8 cellular contexts compared by ENCODE assay signal in genomic region chr11:108697872-108698473, GRCh38. TPM values are rescaled to one million over a fixed set of nuclear protein-coding genes. Genes with fewer than 3 reads are reported as not detected.
DNase-seq lines count a peak whose midpoint lies in the region; ATAC-seq, FAIRE-seq and TF ChIP-seq lines count a peak whose summit lies in the region.

No MANE protein-coding gene starts in this region.

- H4K8ac ChIP-seq in H1 (ENCODE audit: extremely low read depth, insufficient read depth, low read length) = no peak overlapping the region

- H3K9ac ChIP-seq in H1 (replicated peaks in 1 of 4; ENCODE audit: extremely low read depth in 1 of 4, low read depth in 3 of 4, low read length in 3 of 4) = no peak overlapping the region

- no peak overlapping the region for H2AFZ ChIP-seq in H1 (ENCODE audit: low read length)

- no peak overlapping the region for H3K4ac ChIP-seq in H1 (replicated peaks; ENCODE audit: insufficient read length, low read depth, low read length)

- no peaks in the 10 kb centered on the region for H3K27me3 Mint-ChIP-seq in T-helper 2 cell treated with Interferon-gamma antibody and Interleukin-4, amounts not matched to agents 5 μg/mL and 100 μg/mL, for 36 hours (ENCODE audit: low read depth)

- H2BK20ac ChIP-seq in H1 (ENCODE audit: low read length) = no peak overlapping the region

- no peak overlapping the region for H2BK15ac ChIP-seq in H1 (ENCODE audit: low read length)

- CTCF ChIA-PET in H1 (lab: Charles Lee; ENCODE audit: partially characterized antibody) = interaction anchor here (0.5 to 3.3 kb wide), 21 partner anchors 8 to 349 kb away, joined by 3 to 31 read pairs (median 3); no protein-coding TSS in a partner anchor

- H3K4me1 Mint-ChIP-seq in T-helper 2 cell treated with Interferon-gamma antibody and Interleukin-4, amounts not matched to agents 5 μg/mL and 100 μg/mL, for 36 hours (ENCODE audit: low read depth) = no peaks in the 10 kb centered on the region

- no peak for FAIRE-seq in H1 (lab: Jason Lieb, UNC)

- no peak overlapping the region for H4K91ac ChIP-seq in H1 (replicated peaks; ENCODE audit: insufficient read length, low read length)

- H4K20me1 ChIP-seq in H1 (replicated peaks in 1 of 2; ENCODE audit: control insufficient read depth in 1 of 2, insufficient read depth in 2 of 2, low read length in 2 of 2) = no peaks in the 10 kb centered on the region

- no peaks in the 10 kb centered on the region for H3K9me3 Mint-ChIP-seq in T-helper 2 cell treated with Interferon-gamma antibody and Interleukin-4, amounts not matched to agents 5 μg/mL and 100 μg/mL, for 36 hours

- H3K14ac ChIP-seq in H1 (ENCODE audit: insufficient read length) = no peak overlapping the region

- TF ChIP-seq CTCF in BE2C (IDR thresholded peaks at IDR 0.05; ENCODE audit: low read depth, low read length) (peak; percentile 99), H1 (IDR thresholded peaks at IDR 0.05; ENCODE audit: control extremely low read depth in 1 of 3, insufficient read depth in 1 of 3, low read depth in 1 of 3, low read length in 3 of 3) (peak in 2 of 3 experiments; percentile 81 to 82; a peak in 3 of 4 replicates), suprapubic skin (IDR thresholded peaks at IDR 0.05) (peak; percentile 69 to 89)

- TF ChIP-seq POLR2A in H1 (IDR thresholded peaks at IDR 0.05; ENCODE audit: control extremely low read depth in 1 of 2, low read depth in 2 of 2, low read length in 2 of 2) = no peak
- TF ChIP-seq POLR2A in suprapubic skin (IDR thresholded peaks at IDR 0.05) = no peak

- H3K4me3 Mint-ChIP-seq in T-helper 2 cell treated with Interferon-gamma antibody and Interleukin-4, amounts not matched to agents 5 μg/mL and 100 μg/mL, for 36 hours = no peak overlapping the region

- POLR2A ChIA-PET in H1 (lab: Charles Lee; ENCODE audit: partially characterized antibody) = no interaction called here

- no peak overlapping the region for H2AK5ac ChIP-seq in H1 (ENCODE audit: low read depth, low read length)

- H3K9me3 ChIP-seq in BE2C = no peaks in the 10 kb centered on the region
- no peaks in the 10 kb centered on the region for H3K9me3 ChIP-seq in H1 (ENCODE audit: insufficient read depth in 2 of 2, low read depth in 1 of 2, low read length in 1 of 2)
- H3K9me3 ChIP-seq in suprapubic skin = no peaks in the 10 kb centered on the region

- no peaks in the 10 kb centered on the region for H3K79me2 ChIP-seq in H1 (ENCODE audit: control insufficient read depth in 1 of 2, insufficient read depth in 2 of 2, low read length in 2 of 2)

- no peaks in the 10 kb centered on the region for H3K79me1 ChIP-seq in H1 (ENCODE audit: low read depth, low read length)

- no peak overlapping the region for H3K4me2 ChIP-seq in H1 (ENCODE audit: insufficient read depth in 1 of 2, low read depth in 2 of 2, low read length in 2 of 2)

- H4K5ac ChIP-seq in H1 (ENCODE audit: insufficient read length, low read depth, low read length) = no peak overlapping the region

- no peaks in the 10 kb centered on the region for H3K23me2 ChIP-seq in H1 (ENCODE audit: low read depth, low read length)

- H3K36me3 Mint-ChIP-seq in T-helper 2 cell treated with Interferon-gamma antibody and Interleukin-4, amounts not matched to agents 5 μg/mL and 100 μg/mL, for 36 hours (ENCODE audit: low read depth) = peaks cover 18% of the 10 kb centered on the region

- ATAC-seq in GM18508 (IDR thresholded peaks at IDR 0.05; ENCODE audit: insufficient read depth, unreplicated experiment) = peak; percentile 72
- peak; percentile 87 for ATAC-seq in HG02884 (IDR thresholded peaks at IDR 0.05; ENCODE audit: unreplicated experiment)

- WGBS in H1 (ENCODE audit: extremely low coverage in 1 of 2, insufficient coverage in 1 of 2, insufficient read length in 1 of 2, insufficient replicate concordance in 2 of 2, low coverage in 1 of 2, low lambda C conversion rate in 2 of 2, missing lambda C conversion rate in 1 of 2), 2 experiments = 75% methylated on average over 3 of the region's 3 CpGs; no CpG with 5 or more reads in 1 of the 2 experiments
- 62% methylated on average over 3 of the region's 3 CpGs for WGBS in suprapubic skin

- H3K27me3 ChIP-seq in BE2C (no peaks in the 10 kb centered on the region), H1 (replicated peaks in 1 of 4; ENCODE audit: control insufficient read depth in 3 of 4, extremely low read depth in 1 of 4, insufficient read depth in 3 of 4, low read length in 3 of 4) (no peaks in the 10 kb centered on the region), suprapubic skin (no peaks in the 10 kb centered on the region)

- no peak overlapping the region for H2BK5ac ChIP-seq in H1 (ENCODE audit: low read depth, low read length)

- TF ChIP-seq RAD21 in H1 (IDR thresholded peaks at IDR 0.05 in 1 of 2, conservative IDR thresholded peaks at IDR 0.05 in 1 of 2; ENCODE audit: low read depth in 2 of 2, low read length in 2 of 2) = peak; percentile 94

- TF ChIP-seq EP300 in H1 (IDR thresholded peaks at IDR 0.05; ENCODE audit: borderline replicate concordance in 1 of 2, low read depth in 2 of 2, low read length in 2 of 2) (no peak), suprapubic skin (IDR thresholded peaks at IDR 0.05) (no peak)

- H3K36me3 ChIP-seq in BE2C (peaks cover 24% of the 10 kb centered on the region), H1 (ENCODE audit: control insufficient read depth in 2 of 4, insufficient read depth in 4 of 4, low read length in 3 of 4) (peaks cover 0 to 16% (median 1%) of the 10 kb centered on the region in 4 experiments; a peak in 5 of 8 replicates), suprapubic skin (peaks cover 32% of the 10 kb centered on the region)

- H3K56ac ChIP-seq in H1 (replicated peaks; ENCODE audit: insufficient read length, low read depth, low read length) = no peak overlapping the region

- no peak overlapping the region for H3K4me3 ChIP-seq in BE2C (ENCODE audit: low read depth, low read length)
- no peak overlapping the region for H3K4me3 ChIP-seq in H1 (ENCODE audit: extremely low read depth in 1 of 4, insufficient read depth in 2 of 4, low read depth in 3 of 4, low read length in 4 of 4)
- H3K4me3 ChIP-seq in suprapubic skin = no peak overlapping the region

- no peak overlapping the region for H3K27ac ChIP-seq in H1 (ENCODE audit: low read depth, low read length)
- H3K27ac ChIP-seq in suprapubic skin = peak overlapping the region; percentile 74

- no peak overlapping the region for H2BK12ac ChIP-seq in H1 (ENCODE audit: low read depth, low read length)

- H3K4me1 ChIP-seq in BE2C = no peaks in the 10 kb centered on the region
- no peaks in the 10 kb centered on the region for H3K4me1 ChIP-seq in H1 (replicated peaks in 1 of 4; ENCODE audit: control insufficient read depth in 3 of 4, insufficient read depth in 4 of 4, low read length in 3 of 4)
- peaks cover 9% of the 10 kb centered on the region for H3K4me1 ChIP-seq in suprapubic skin

- no peak overlapping the region for H3K18ac ChIP-seq in H1 (ENCODE audit: extremely low read depth, low read length)

- no peak overlapping the region for H3K27ac Mint-ChIP-seq in T-helper 2 cell treated with Interferon-gamma antibody and Interleukin-4, amounts not matched to agents 5 μg/mL and 100 μg/mL, for 36 hours

- no peak overlapping the region for H3K23ac ChIP-seq in H1 (ENCODE audit: insufficient read length)

- no peak overlapping the region for H2BK120ac ChIP-seq in H1 (replicated peaks; ENCODE audit: low read depth, low read length)

- peak; percentile 59 for DNase-seq in BE2C
- peak; percentile 16 for DNase-seq in NCI-H146 treated with DMSO at 0.1 percent for 48 hours (lab: John Stamatoyannopoulos, UW; ENCODE audit: unreplicated experiment)
- DNase-seq in T-helper 2 cell treated with Interferon-gamma antibody and Interleukin-4, amounts not matched to agents 5 μg/mL and 100 μg/mL, for 36 hours (ENCODE audit: low spot score) = peak; percentile 14
- DNase-seq in H1 (ENCODE audit: low read depth in 1 of 2, low spot score in 2 of 2) = no peak
- DNase-seq in lung microvascular endothelial cell (ENCODE audit: low read depth in 2 of 2) = peak; percentile 85 to 86
- DNase-seq in suprapubic skin (ENCODE audit: low spot score in 2 of 2) = no peak

TF ChIP-seq in H1, 55 proteins besides CTCF, POLR2A, EP300 and RAD21 (continues in another document):
- TF ChIP-seq SIRT6 (IDR thresholded peaks at IDR 0.05; ENCODE audit: low read length) = no peak
- no peak for TF ChIP-seq POU5F1 (IDR thresholded peaks at IDR 0.05; ENCODE audit: low read depth, low read length)
- TF ChIP-seq ZNF274 (IDR thresholded peaks at IDR 0.05; ENCODE audit: borderline replicate concordance, extremely low read depth, low read length) = no peak
- no peak for TF ChIP-seq SRF (IDR thresholded peaks at IDR 0.05; ENCODE audit: low read depth, low read length)
- TF ChIP-seq RBBP5 (IDR thresholded peaks at IDR 0.05; ENCODE audit: borderline replicate concordance, low read depth, low read length) = no peak
- TF ChIP-seq GABPA (IDR thresholded peaks at IDR 0.05; ENCODE audit: borderline replicate concordance, insufficient read depth, low read length) = no peak
- no peak for TF ChIP-seq TAF1 (IDR thresholded peaks at IDR 0.05; ENCODE audit: low read depth, low read length)
- no peak for TF ChIP-seq CHD1 (IDR thresholded peaks at IDR 0.05; ENCODE audit: low read depth, low read length)
- no peak for TF ChIP-seq TAF7 (optimal IDR thresholded peaks at IDR 0.05; ENCODE audit: borderline replicate concordance, low read depth, low read length)
- no peak for TF ChIP-seq JUN (IDR thresholded peaks at IDR 0.05; ENCODE audit: low read depth, low read length)
- TF ChIP-seq SP1 (IDR thresholded peaks at IDR 0.05; ENCODE audit: low read depth, low read length) = no peak
- TF ChIP-seq MAFK (IDR thresholded peaks at IDR 0.05; ENCODE audit: low read depth, low read length) = no peak

RNA-seq across cellular contexts. Expression of gene DDX10, which starts 33.1 kb away (rescaled TPM):
- polyA plus RNA-seq in BE2C (2012; ENCODE audit: insufficient read depth, insufficient read length, low read depth) = 50.1 TPM
- total RNA-seq in H1 (2021; fragmentation: NEBNext Ultra II Directional; extraction: Animal tissue kit (Norgen Biotek cat#: 25700)) = 44.9 and 52.2 TPM in 2 replicates
- 27.7 and 49.2 TPM in 2 replicates for polyA plus RNA-seq in H1 (2011; rRNA removed)
- 35.2 TPM for polyA plus RNA-seq in H1 (2011; cell fraction: cytosol; rRNA removed)
- polyA plus RNA-seq in H1 (2011; cell fraction: nucleus; rRNA removed) = 26.5 TPM
- 30.4 to 47.2 TPM (median 35.5 TPM) in 4 replicates for polyA plus RNA-seq in H1 (2012, experiment 1 of 2)
- 3.4 TPM for polyA plus RNA-seq in H1 (2012, experiment 2 of 2)
- 64.9 TPM for polyA plus RNA-seq in H1 (2013, experiment 1 of 2)
- polyA plus RNA-seq in H1 (2013, experiment 2 of 2) = 69.2 TPM
- polyA minus RNA-seq in H1 (2011; rRNA and poly(A)+ RNA removed) = 51.9 and 52.4 TPM in 2 replicates
- polyA minus RNA-seq in H1 (2011; cell fraction: cytosol; rRNA and poly(A)+ RNA removed) = 18.6 TPM
- polyA minus RNA-seq in H1 (2011; cell fraction: nucleus; rRNA and poly(A)+ RNA removed) = 63.7 TPM
- total RNA-seq in lung microvascular endothelial cell (32.1 and 34.9 TPM in 2 replicates), suprapubic skin (10 to 100 TPM; 21.9 to 30.7 (median 27.2) TPM)

Comparison
In these comparisons a context has a peak if more than half of its experiments do, and no peak if none do; other contexts are left out.
1. DNase-seq: peak in BE2C (single experiment), NCI-H146 treated with DMSO at 0.1 percent for 48 hours (single experiment), T-helper 2 cell treated with Interferon-gamma antibody and Interleukin-4, amounts not matched to agents 5 μg/mL and 100 μg/mL, for 36 hours (single experiment) and lung microvascular endothelial cell (2 of 2); none in H1 (0 of 2) and suprapubic skin (0 of 2).
2. Peak in every context shown above with its lines, with median percentiles within 50 percentile points of each other: CTCF ChIP-seq.